In genomic region chr1:212228591-212229119, GRCh38 we compare ENCODE assay signal across 17 cellular contexts. TPM values are rescaled to one million over a fixed set of nuclear protein-coding genes. Genes with fewer than 3 reads are reported as not detected.
DNase-seq lines count a peak whose midpoint lies in the region; ATAC-seq, FAIRE-seq and TF ChIP-seq lines count a peak whose summit lies in the region.
"Had no signal": no experiment of that assay in that cellular context is flagged by ENCODE, and none has a peak within 500 bp of the region (broad histone marks: within the 10 kb centered on the region; RNA-seq: fewer than 3 reads in every experiment).

No MANE protein-coding gene starts in this region.

- no peaks in the 10 kb centered on the region for H3K36me3 ChIP-seq in stomach
- H3K36me3 ChIP-seq: SJSA1 had no signal

- peak overlapping the region; percentile 63 to 87 (median 73) for H3K27ac ChIP-seq in stomach
- H3K27ac ChIP-seq: SJSA1 had no signal

- peaks cover 12 to 52% (median 22%) of the 10 kb centered on the region in 4 donors for H3K4me1 ChIP-seq in stomach
- H3K4me1 ChIP-seq: SJSA1 had no signal

- H3K27me3 ChIP-seq in stomach: no peaks in the 10 kb centered on the region
- H3K27me3 ChIP-seq: SJSA1 had no signal

- no peak for TF ChIP-seq EP300 in stomach (IDR thresholded peaks at IDR 0.05)

- no peak for DNase-seq in Right ventricle myocardium inferior (ENCODE audit: missing footprints)
- no peak for DNase-seq in cardiac septum (ENCODE audit: low spot score)
- peak; percentile 95 for DNase-seq in LNCaP clone FGC (ENCODE audit: low read depth)
- DNase-seq in left lobe of liver (ENCODE audit: low spot score): peak; percentile 89
- DNase-seq in stomach: peak; percentile 72
- DNase-seq in frontal cortex (ENCODE audit: low spot score in 2 of 2): no peak
- DNase-seq in nucleus accumbens (lab: John Stamatoyannopoulos, UW): no peak
- no peak for DNase-seq in DMS114 treated with DMSO at 0.1 percent for 48 hours (lab: John Stamatoyannopoulos, UW; ENCODE audit: unreplicated experiment)
- DNase-seq: activated CD4-positive, alpha-beta T cell treated with anti-CD3 and anti-CD28 coated beads, Interleukin-2, amount 50 U/mL, for 48 hours; activated naive CD4-positive, alpha-beta T cell treated with Interleukin-2 at 50 U/mL for 16 hours; activated T-cell treated with anti-CD3 and anti-CD28 coated beads for 4 hours; amygdala; NCI-H1436; NCI-H82; T-helper 17 cell had no signal

- no peak for FAIRE-seq in frontal cortex (lab: Jason Lieb, UNC)
- FAIRE-seq: HTR-8/SVneo had no signal

- H3K4me3 ChIP-seq in LNCaP clone FGC (ENCODE audit: low read depth, low read length) (no peak overlapping the region), stomach (no peak overlapping the region)
- H3K4me3 ChIP-seq: SJSA1 had no signal

- no peak for TF ChIP-seq POLR2A in stomach (IDR thresholded peaks at IDR 0.05)

- TF ChIP-seq CTCF in LNCaP clone FGC (IDR thresholded peaks at IDR 0.05; ENCODE audit: control insufficient read depth, extremely low read depth, insufficient read depth) (no peak), stomach (IDR thresholded peaks at IDR 0.05) (no peak)

- no peaks in the 10 kb centered on the region for H3K9me3 ChIP-seq in stomach
- H3K9me3 ChIP-seq: SJSA1 had no signal

- ATAC-seq in Right ventricle myocardium inferior (peak; percentile 9), left lobe of liver (peak; percentile 89)
- ATAC-seq: T-helper 17 cell had no signal

- intact Hi-C loops in Right ventricle myocardium inferior (cut with DNase I): no loop called here
- intact Hi-C loops in cardiac septum (cut with DNase I): no loop called here
- intact Hi-C loops in stomach (cut with DNase I; ENCODE audit: low total_unique reads): no loop called here

- WGBS in stomach, 5 donors: 26 to 65% (median 35%) methylated on average over 8 of the region's 8 CpGs

RNA-seq across cellular contexts. Expression of gene PPP2R5A, which starts 56.6 kb away (rescaled TPM):
- total RNA-seq in Right ventricle myocardium inferior: 80.8 TPM
- total RNA-seq in cardiac septum: 68.1 TPM
- 37.6 TPM for total RNA-seq in left lobe of liver
- total RNA-seq in stomach: 10 to 100 TPM; 38.4 to 69.6 (median 57.2) TPM
- 10 to 100 TPM; 40.4 to 72.6 (median 40.5) TPM for polyA plus RNA-seq in stomach
- total RNA-seq in frontal cortex: 22.8 TPM

Comparison
In these comparisons a context has a peak if more than half of its experiments do, and no peak if none do; other contexts are left out.
1. DNase-seq: peak in LNCaP clone FGC (single experiment), left lobe of liver (single experiment) and stomach (single experiment); none in Right ventricle myocardium inferior (single experiment), cardiac septum (single experiment), frontal cortex (0 of 2), nucleus accumbens (0 of 56) and DMS114 treated with DMSO at 0.1 percent for 48 hours (single experiment).